ENCODE assay signal across 20 cellular contexts in genomic region chr9:114380988-114381387, GRCh38. TPM values are rescaled to one million over a fixed set of nuclear protein-coding genes. Genes with fewer than 3 reads are reported as not detected.
A peak's percentile ranks its signal among the peaks of the same experiment; 100 is the strongest.
DNase-seq lines count a peak whose midpoint lies in the region; ATAC-seq and TF ChIP-seq lines count a peak whose summit lies in the region.
"Had no signal": no experiment of that assay in that cellular context is flagged by ENCODE, and none has a peak within 500 bp of the region (broad histone marks: within the 10 kb centered on the region; RNA-seq: fewer than 3 reads in every experiment).

No MANE protein-coding gene starts in this region.

- no peak overlapping the region for H3K4me3 ChIP-seq in BLaER1 treated with 17β-estradiol and CSF1 and Interleukin-3, amounts not matched to agents 10 nM and 100 nM
- H3K4me3 ChIP-seq in CD8-positive, alpha-beta T cell (ENCODE audit: low read depth, low read length), result peak overlapping the region; percentile 13
- no peak overlapping the region for H3K4me3 ChIP-seq in MM.1S (ENCODE audit: low read length)
- H3K4me3 ChIP-seq in PC-3 (ENCODE audit: low read length), result no peak overlapping the region
- H3K4me3 ChIP-seq: hepatocyte had no signal

- H4K20me1 ChIP-seq in BLaER1 treated with 17β-estradiol and CSF1 and Interleukin-3, amounts not matched to agents 10 nM and 100 nM, result peaks cover 0 to 70% (median 44%) of the 10 kb centered on the region in 11 experiments; a peak in 13 of 22 replicates
- H4K20me1 ChIP-seq in MM.1S (ENCODE audit: insufficient read depth, low read length) (no peaks in the 10 kb centered on the region), PC-3 (ENCODE audit: low read length) (no peaks in the 10 kb centered on the region)

- peaks cover 86 to 97% (median 91%) of the 10 kb centered on the region in 10 experiments for H3K4me1 ChIP-seq in BLaER1 treated with 17β-estradiol and CSF1 and Interleukin-3, amounts not matched to agents 10 nM and 100 nM
- peaks cover 90% of the 10 kb centered on the region for H3K4me1 ChIP-seq in CD8-positive, alpha-beta T cell (ENCODE audit: insufficient read depth, low read length)
- peaks cover 26% of the 10 kb centered on the region for H3K4me1 ChIP-seq in MM.1S (ENCODE audit: low read length)
- H3K4me1 ChIP-seq in PC-3 (ENCODE audit: insufficient read depth, low read length), result peaks cover 15% of the 10 kb centered on the region

- POLR2A ChIA-PET in CD8-positive, alpha-beta T cell (lab: Charles Lee), result interaction anchor here (2.5 to 15.8 kb wide), 2 partner anchors 14 to 15 kb away, joined by 15 to 535 read pairs; no protein-coding TSS in a partner anchor
- POLR2A ChIA-PET in activated naive CD8-positive, alpha-beta T cell treated with anti-CD3 and anti-CD28 coated beads, Interleukin-2, amount 10 ng/mL, durations not matched to agents 7 days and 5 days (lab: Charles Lee), result interaction anchor here (0.7 to 12.9 kb wide), 5 partner anchors 9 to 509 kb away, joined by 3 to 637 read pairs (median 4); no protein-coding TSS in a partner anchor
- POLR2A ChIA-PET in PC-3 (lab: Charles Lee; ENCODE audit: unreplicated experiment), result no interaction called here

- BruUV-seq in PC-3 (replicated peaks; lab: Mats Ljungman, UMichigan), result no TSS peak

- intact Hi-C loops in CD8-positive, alpha-beta T cell (cut with DNase I, micrococcal nuclease), result loop anchor here in 1 of 2 experiments (10.0 kb wide), 1 partner anchor 544 kb away; no protein-coding TSS in a partner anchor
- intact Hi-C loops in natural killer cell (cut with micrococcal nuclease), result loop anchor here (10.0 kb wide), 1 partner anchor 806 kb away; no protein-coding TSS in a partner anchor
- intact Hi-C loops in PC-3 (cut with micrococcal nuclease), result no loop called here

- DNase-seq in CD8-positive, alpha-beta T cell, result no peak
- peak; percentile 46 for DNase-seq in activated naive CD8-positive, alpha-beta T cell treated with anti-CD3 and anti-CD28 coated beads, Interleukin-2, amount 10 ng/mL, durations not matched to agents 7 days and 5 days
- DNase-seq in natural killer cell (no peak), MM.1S (no peak), PC-3 (no peak)
- DNase-seq: activated CD4-positive, alpha-beta T cell treated with anti-CD3 and anti-CD28 coated beads for 48 hours; BE2C; caudate nucleus; endodermal cell; KG1; left cardiac atrium; NCI-H1417; NCI-H345; SHP77 treated with DMSO at 0.1 percent for 48 hours; T1000 had no signal

- peak overlapping the region; percentile 95 for H3K27ac Mint-ChIP-seq in CD8-positive, alpha-beta T cell
- peak overlapping the region; percentile 58 for H3K27ac Mint-ChIP-seq in activated naive CD8-positive, alpha-beta T cell treated with anti-CD3 and anti-CD28 coated beads, Interleukin-2, amount 10 ng/mL, durations not matched to agents 7 days and 5 days
- H3K27ac Mint-ChIP-seq in natural killer cell, result peak overlapping the region; percentile 79 to 98
- H3K27ac Mint-ChIP-seq: endodermal cell had no signal

- H3K36me3 Mint-ChIP-seq in CD8-positive, alpha-beta T cell, result peaks cover 78% of the 10 kb centered on the region
- peaks cover 70% of the 10 kb centered on the region for H3K36me3 Mint-ChIP-seq in activated naive CD8-positive, alpha-beta T cell treated with anti-CD3 and anti-CD28 coated beads, Interleukin-2, amount 10 ng/mL, durations not matched to agents 7 days and 5 days
- peaks cover 23% of the 10 kb centered on the region for H3K36me3 Mint-ChIP-seq in natural killer cell

- peak overlapping the region; percentile 24 to 61 (median 43); a peak in 15 of 22 replicates for H3K9ac ChIP-seq in BLaER1 treated with 17β-estradiol and CSF1 and Interleukin-3, amounts not matched to agents 10 nM and 100 nM
- H3K9ac ChIP-seq in MM.1S (ENCODE audit: low read length) (no peak overlapping the region), PC-3 (ENCODE audit: low read length) (no peak overlapping the region)

- no peaks in the 10 kb centered on the region for H3K9me2 ChIP-seq in MM.1S (replicated peaks; ENCODE audit: insufficient read depth, low read length)
- no peaks in the 10 kb centered on the region for H3K9me2 ChIP-seq in PC-3 (replicated peaks; ENCODE audit: low read length)

- peak overlapping the region in 8 of 11 experiments; percentile 6 to 98 (median 32); a peak in 12 of 22 replicates for H3K4me2 ChIP-seq in BLaER1 treated with 17β-estradiol and CSF1 and Interleukin-3, amounts not matched to agents 10 nM and 100 nM
- H3K4me2 ChIP-seq in MM.1S (ENCODE audit: low read depth, low read length) (no peak overlapping the region), PC-3 (ENCODE audit: low read length) (no peak overlapping the region)
- H3K4me2 ChIP-seq: hepatocyte had no signal

- peaks cover 15% of the 10 kb centered on the region for H3F3A ChIP-seq in MM.1S (ENCODE audit: insufficient read depth, low read length)
- H3F3A ChIP-seq in PC-3 (ENCODE audit: low read length, unreplicated experiment), result no peaks in the 10 kb centered on the region

- H3K27ac ChIP-seq in BLaER1 treated with 17β-estradiol and CSF1 and Interleukin-3, amounts not matched to agents 10 nM and 100 nM, result peak overlapping the region in 10 of 11 experiments; percentile 41 to 96 (median 62); a peak in 18 of 22 replicates
- H3K27ac ChIP-seq in CD8-positive, alpha-beta T cell (ENCODE audit: low read depth, low read length), result peak overlapping the region; percentile 90
- H3K27ac ChIP-seq in MM.1S (ENCODE audit: low read length) (no peak overlapping the region), PC-3 (ENCODE audit: low read length) (no peak overlapping the region)
- H3K27ac ChIP-seq: hepatocyte had no signal

- no peak for ATAC-seq in CD8-positive, alpha-beta T cell
- ATAC-seq in activated naive CD8-positive, alpha-beta T cell treated with anti-CD3 and anti-CD28 coated beads, Interleukin-2, amount 10 ng/mL, durations not matched to agents 7 days and 5 days (ENCODE audit: low read depth), result no peak
- ATAC-seq in natural killer cell, result no peak
- no peak for ATAC-seq in HG02610 (IDR thresholded peaks at IDR 0.05; ENCODE audit: unreplicated experiment)
- no peak for ATAC-seq in PC-3
- ATAC-seq: left cardiac atrium had no signal

- H3K4me1 Mint-ChIP-seq in CD8-positive, alpha-beta T cell (ENCODE audit: low read depth), result peaks cover 84% of the 10 kb centered on the region
- peaks cover 63% of the 10 kb centered on the region for H3K4me1 Mint-ChIP-seq in activated naive CD8-positive, alpha-beta T cell treated with anti-CD3 and anti-CD28 coated beads, Interleukin-2, amount 10 ng/mL, durations not matched to agents 7 days and 5 days
- peaks cover 92% of the 10 kb centered on the region in 2 donors for H3K4me1 Mint-ChIP-seq in natural killer cell

- H3K9me3 ChIP-seq in BLaER1 treated with 17β-estradiol and CSF1 and Interleukin-3, amounts not matched to agents 10 nM and 100 nM (replicated peaks in 1 of 11), result no peaks in the 10 kb centered on the region
- no peaks in the 10 kb centered on the region for H3K9me3 ChIP-seq in CD8-positive, alpha-beta T cell (ENCODE audit: low read length)
- H3K9me3 ChIP-seq in MM.1S (replicated peaks; ENCODE audit: insufficient read depth, low read length) (no peaks in the 10 kb centered on the region), PC-3 (ENCODE audit: low read length) (no peaks in the 10 kb centered on the region)
- H3K9me3 ChIP-seq: BE2C had no signal

- peak overlapping the region; percentile 99 for H3K4me3 Mint-ChIP-seq in CD8-positive, alpha-beta T cell
- peak overlapping the region; percentile 99 for H3K4me3 Mint-ChIP-seq in activated naive CD8-positive, alpha-beta T cell treated with anti-CD3 and anti-CD28 coated beads, Interleukin-2, amount 10 ng/mL, durations not matched to agents 7 days and 5 days
- peak overlapping the region; percentile 97 for H3K4me3 Mint-ChIP-seq in natural killer cell
- H3K4me3 Mint-ChIP-seq: endodermal cell had no signal

- no peaks in the 10 kb centered on the region for H3K9me3 Mint-ChIP-seq in CD8-positive, alpha-beta T cell
- H3K9me3 Mint-ChIP-seq in activated naive CD8-positive, alpha-beta T cell treated with anti-CD3 and anti-CD28 coated beads, Interleukin-2, amount 10 ng/mL, durations not matched to agents 7 days and 5 days, result no peaks in the 10 kb centered on the region
- no peaks in the 10 kb centered on the region for H3K9me3 Mint-ChIP-seq in natural killer cell
- H3K9me3 Mint-ChIP-seq: endodermal cell had no signal

- no peaks in the 10 kb centered on the region for H3K27me3 Mint-ChIP-seq in CD8-positive, alpha-beta T cell (ENCODE audit: low read depth)
- H3K27me3 Mint-ChIP-seq in activated naive CD8-positive, alpha-beta T cell treated with anti-CD3 and anti-CD28 coated beads, Interleukin-2, amount 10 ng/mL, durations not matched to agents 7 days and 5 days, result no peaks in the 10 kb centered on the region
- H3K27me3 Mint-ChIP-seq in natural killer cell (ENCODE audit: low read depth in 2 of 2), result no peaks in the 10 kb centered on the region

- no peak overlapping the region for H2AFZ ChIP-seq in MM.1S (ENCODE audit: low read length)
- no peak overlapping the region for H2AFZ ChIP-seq in PC-3 (ENCODE audit: low read length)
- H2AFZ ChIP-seq: hepatocyte had no signal

- H3K79me2 ChIP-seq in MM.1S (ENCODE audit: low read length), result peaks cover 93% of the 10 kb centered on the region
- H3K79me2 ChIP-seq in PC-3 (ENCODE audit: low read length), result no peaks in the 10 kb centered on the region

- H3K36me3 ChIP-seq in BLaER1 treated with 17β-estradiol and CSF1 and Interleukin-3, amounts not matched to agents 10 nM and 100 nM, result peaks cover 59 to 89% (median 73%) of the 10 kb centered on the region in 11 experiments
- peaks cover 50% of the 10 kb centered on the region for H3K36me3 ChIP-seq in CD8-positive, alpha-beta T cell (ENCODE audit: insufficient read depth, low read length)
- H3K36me3 ChIP-seq in MM.1S (replicated peaks; ENCODE audit: insufficient read depth, low read length) (peaks cover 13% of the 10 kb centered on the region), PC-3 (ENCODE audit: low read depth, low read length) (no peaks in the 10 kb centered on the region; the same call in 1 of the 2 replicates)
- H3K36me3 ChIP-seq: BE2C had no signal

- no peak for TF ChIP-seq CTCF in CD8-positive, alpha-beta T cell (IDR thresholded peaks at IDR 0.05)
- no peak for TF ChIP-seq CTCF in natural killer cell (IDR thresholded peaks at IDR 0.05)
- TF ChIP-seq CTCF in MM.1S (IDR thresholded peaks at IDR 0.05; ENCODE audit: low read length), result no peak
- TF ChIP-seq CTCF in PC-3 (conservative IDR thresholded peaks at IDR 0.05; ENCODE audit: low read depth, low read length), result no peak

- CTCF ChIA-PET in CD8-positive, alpha-beta T cell (lab: Charles Lee), result interaction anchor here (1.1 to 1.7 kb wide), 5 partner anchors 9 to 41 kb away, joined by 3 to 9 read pairs (median 4); no protein-coding TSS in a partner anchor
- CTCF ChIA-PET in PC-3 (lab: Charles Lee), result no interaction called here

- no peaks in the 10 kb centered on the region for H3K27me3 ChIP-seq in BLaER1 treated with 17β-estradiol and CSF1 and Interleukin-3, amounts not matched to agents 10 nM and 100 nM
- H3K27me3 ChIP-seq in CD8-positive, alpha-beta T cell (ENCODE audit: insufficient read depth, low read length), result no peaks in the 10 kb centered on the region
- H3K27me3 ChIP-seq in MM.1S (replicated peaks; ENCODE audit: insufficient read depth, low read length), result no peaks in the 10 kb centered on the region
- no peaks in the 10 kb centered on the region for H3K27me3 ChIP-seq in PC-3 (ENCODE audit: low read length)
- H3K27me3 ChIP-seq: BE2C, hepatocyte had no signal

RNA-seq across cellular contexts. Expression of gene AKNA, which starts 6.8 kb away (rescaled TPM):
- total RNA-seq in CD8-positive, alpha-beta T cell, result 100 to 1,000 TPM; 249 to 269 TPM
- 100 to 1,000 TPM; 482 to 492 TPM for total RNA-seq in activated naive CD8-positive, alpha-beta T cell treated with anti-CD3 and anti-CD28 coated beads, Interleukin-2, amount 10 ng/mL, durations not matched to agents 7 days and 5 days
- total RNA-seq in natural killer cell (100 to 1,000 TPM; 577 to 743 (median 676) TPM), PC-3 (2014; rRNA removed) (7.6 and 9.1 TPM in 2 replicates)

RNA-seq across cellular contexts. Expression of gene ORM2, which starts 51.3 kb away (rescaled TPM):
- not detected for total RNA-seq in CD8-positive, alpha-beta T cell
- total RNA-seq in activated naive CD8-positive, alpha-beta T cell treated with anti-CD3 and anti-CD28 coated beads, Interleukin-2, amount 10 ng/mL, durations not matched to agents 7 days and 5 days, result not detected
- total RNA-seq in natural killer cell (not detected), PC-3 (2014; rRNA removed) (not detected in 2 replicates)
- total RNA-seq: myocyte, pulmonary artery endothelial cell had no signal

RNA-seq across cellular contexts. Expression of gene ORM1, which starts 58.1 kb away (rescaled TPM):
- total RNA-seq in CD8-positive, alpha-beta T cell, result not detected
- total RNA-seq in activated naive CD8-positive, alpha-beta T cell treated with anti-CD3 and anti-CD28 coated beads, Interleukin-2, amount 10 ng/mL, durations not matched to agents 7 days and 5 days, result not detected
- total RNA-seq in natural killer cell (under 1 TPM in 1 of 3 donors, not detected in 2; 1.00 TPM), PC-3 (2014; rRNA removed) (not detected in 2 replicates)
- total RNA-seq: myocyte, pulmonary artery endothelial cell had no signal

Comparison
In these comparisons a context has a peak if more than half of its experiments do, and no peak if none do; other contexts are left out.
1. H3K27ac ChIP-seq: peak in BLaER1 treated with 17β-estradiol and CSF1 and Interleukin-3, amounts not matched to agents 10 nM and 100 nM (10 of 11) and CD8-positive, alpha-beta T cell (single experiment); none in MM.1S (single experiment) and PC-3 (single experiment).
2. H3K4me2 ChIP-seq: peak in BLaER1 treated with 17β-estradiol and CSF1 and Interleukin-3, amounts not matched to agents 10 nM and 100 nM (8 of 11); none in MM.1S (single experiment) and PC-3 (single experiment).
3. H3K9ac ChIP-seq: peak in BLaER1 treated with 17β-estradiol and CSF1 and Interleukin-3, amounts not matched to agents 10 nM and 100 nM (11 of 11); none in MM.1S (single experiment) and PC-3 (single experiment).
4. RNA of gene AKNA, which starts 6.8 kb away (total RNA-seq): 577 to 743 TPM in natural killer cell, 482 to 492 TPM in activated naive CD8-positive, alpha-beta T cell treated with anti-CD3 and anti-CD28 coated beads, Interleukin-2, amount 10 ng/mL, durations not matched to agents 7 days and 5 days and 249 to 269 TPM in CD8-positive, alpha-beta T cell; 7.6 to 9.1 TPM in PC-3; every median in the first group is over 10 times any median in the second.
5. Peak in every context shown above with its lines, with median percentiles within 50 percentile points of each other: H3K27ac Mint-ChIP-seq and H3K4me3 Mint-ChIP-seq.